8 cellular contexts compared by ENCODE assay signal in the genomic region with DNA sequence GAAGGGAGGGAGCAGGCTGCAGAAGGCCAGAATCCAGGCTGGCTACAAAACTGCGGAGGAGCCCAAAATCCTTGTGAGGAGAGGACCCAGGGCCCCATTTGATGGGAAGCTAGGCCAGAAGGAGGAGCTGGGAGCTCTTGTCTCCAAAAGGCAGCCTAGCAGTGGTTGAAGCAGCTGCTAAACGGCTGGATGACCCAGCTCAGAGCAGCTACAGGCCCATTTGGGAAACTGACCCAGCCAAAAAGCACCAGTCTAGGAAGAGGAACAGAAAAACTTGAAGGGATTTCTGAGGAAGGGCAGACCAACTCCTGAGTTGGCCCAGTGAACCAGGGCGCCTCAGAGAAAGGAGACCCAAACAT. TPM values are rescaled to one million over a fixed set of nuclear protein-coding genes. Genes with fewer than 3 reads are reported as not detected.
DNase-seq lines count a peak whose midpoint lies in the region; ATAC-seq and TF ChIP-seq lines count a peak whose summit lies in the region.

No MANE protein-coding gene starts in this region.

- no peaks in the 10 kb centered on the region for H3K27me3 ChIP-seq in GM23338 (ENCODE audit: insufficient read depth)
- no peaks in the 10 kb centered on the region for H3K27me3 ChIP-seq in skeletal muscle tissue (ENCODE audit: control insufficient read depth in 3 of 3, insufficient read depth in 3 of 3, low read length in 3 of 3)

- H3K27ac ChIP-seq in GM23338 (ENCODE audit: low read depth): no peak overlapping the region
- H3K27ac ChIP-seq in skeletal muscle tissue (ENCODE audit: low read depth, low read length): peak overlapping the region; percentile 78

- H2AFZ ChIP-seq in GM23338: peak overlapping the region; percentile 98

- H3K4me3 ChIP-seq in GM23338 (peak overlapping the region; percentile 92), skeletal muscle tissue (ENCODE audit: low read length in 3 of 3) (no peak overlapping the region)

- no peaks in the 10 kb centered on the region for H3K9me3 ChIP-seq in skeletal muscle tissue (ENCODE audit: control insufficient read depth in 3 of 3, low read length in 3 of 3)

- no peaks in the 10 kb centered on the region for H4K20me1 ChIP-seq in GM23338 (replicated peaks; ENCODE audit: insufficient read depth)

- peaks cover 34% of the 10 kb centered on the region for H3K4me1 Mint-ChIP-seq in GM23338

- peaks cover 26% of the 10 kb centered on the region for H3K79me2 ChIP-seq in GM23338 (replicated peaks; ENCODE audit: insufficient read depth)

- H3F3A ChIP-seq in GM23338 (replicated peaks; ENCODE audit: low read depth): peaks cover 8% of the 10 kb centered on the region

- DNase-seq in GM23338 (ENCODE audit: low spot score) (peak; percentile 66), T-helper 22 cell (ENCODE audit: low read depth) (peak; percentile 5), germinal center (ENCODE audit: low spot score) (peak; percentile 25), NCI-H1930 (lab: John Stamatoyannopoulos, UW) (no peak)

- peak overlapping the region; percentile 97 for H3K4me2 ChIP-seq in GM23338

- H3K36me3 ChIP-seq in GM23338 (ENCODE audit: insufficient read depth) (0 out of 2 replicates have a peak, but pooled peaks cover 3% of the 10 kb centered on the region), skeletal muscle tissue (ENCODE audit: control insufficient read depth in 3 of 3, insufficient read depth in 3 of 3, low read length in 3 of 3) (peaks cover under 1 to 6% (median 5%) of the 10 kb centered on the region in 3 donors)

- peaks cover 4% of the 10 kb centered on the region for H3K36me3 Mint-ChIP-seq in GM23338 (ENCODE audit: low read depth)

- ATAC-seq in GM23338: peak; percentile 3
- ATAC-seq in HG02588 (IDR thresholded peaks at IDR 0.05; ENCODE audit: unreplicated experiment): no peak
- no peak for ATAC-seq in HG03135 (IDR thresholded peaks at IDR 0.05; ENCODE audit: unreplicated experiment)
- no peak for ATAC-seq in HG03439 (IDR thresholded peaks at IDR 0.05; ENCODE audit: unreplicated experiment)

- H3K27ac Mint-ChIP-seq in GM23338: peak overlapping the region; percentile 75; the same call in 1 of the 2 replicates

- no peaks in the 10 kb centered on the region; the same call in 2 of the 3 replicates for H3K9me3 Mint-ChIP-seq in GM23338

- no peaks in the 10 kb centered on the region for H3K9me2 ChIP-seq in GM23338 (ENCODE audit: insufficient read depth)

- peak overlapping the region; percentile 81 for H3K4me3 Mint-ChIP-seq in GM23338

- H3K4me1 ChIP-seq in GM23338 (ENCODE audit: insufficient read depth) (peaks cover 31% of the 10 kb centered on the region), skeletal muscle tissue (ENCODE audit: control insufficient read depth in 3 of 3, insufficient read depth in 3 of 3, low read length in 3 of 3) (peaks cover 11 to 18% (median 14%) of the 10 kb centered on the region in 3 donors)

- peaks cover 20% of the 10 kb centered on the region for H3K27me3 Mint-ChIP-seq in GM23338 (ENCODE audit: insufficient read depth, low read depth, poor library complexity)

- H3K9ac ChIP-seq in skeletal muscle tissue (ENCODE audit: low read depth in 1 of 3, low read length in 3 of 3): peak overlapping the region in 2 of 3 donors; percentile 54 to 74

- no peak for TF ChIP-seq CTCF in GM23338 (conservative IDR thresholded peaks at IDR 0.05; ENCODE audit: low read depth in 2 of 2)

TF ChIP-seq in GM23338, 12 proteins besides CTCF, POLR2A, EP300 and RAD21 (continues in another document):
- no peak for TF ChIP-seq NANOG (IDR thresholded peaks at IDR 0.05; ENCODE audit: borderline replicate concordance)
- TF ChIP-seq, protein P1, sequence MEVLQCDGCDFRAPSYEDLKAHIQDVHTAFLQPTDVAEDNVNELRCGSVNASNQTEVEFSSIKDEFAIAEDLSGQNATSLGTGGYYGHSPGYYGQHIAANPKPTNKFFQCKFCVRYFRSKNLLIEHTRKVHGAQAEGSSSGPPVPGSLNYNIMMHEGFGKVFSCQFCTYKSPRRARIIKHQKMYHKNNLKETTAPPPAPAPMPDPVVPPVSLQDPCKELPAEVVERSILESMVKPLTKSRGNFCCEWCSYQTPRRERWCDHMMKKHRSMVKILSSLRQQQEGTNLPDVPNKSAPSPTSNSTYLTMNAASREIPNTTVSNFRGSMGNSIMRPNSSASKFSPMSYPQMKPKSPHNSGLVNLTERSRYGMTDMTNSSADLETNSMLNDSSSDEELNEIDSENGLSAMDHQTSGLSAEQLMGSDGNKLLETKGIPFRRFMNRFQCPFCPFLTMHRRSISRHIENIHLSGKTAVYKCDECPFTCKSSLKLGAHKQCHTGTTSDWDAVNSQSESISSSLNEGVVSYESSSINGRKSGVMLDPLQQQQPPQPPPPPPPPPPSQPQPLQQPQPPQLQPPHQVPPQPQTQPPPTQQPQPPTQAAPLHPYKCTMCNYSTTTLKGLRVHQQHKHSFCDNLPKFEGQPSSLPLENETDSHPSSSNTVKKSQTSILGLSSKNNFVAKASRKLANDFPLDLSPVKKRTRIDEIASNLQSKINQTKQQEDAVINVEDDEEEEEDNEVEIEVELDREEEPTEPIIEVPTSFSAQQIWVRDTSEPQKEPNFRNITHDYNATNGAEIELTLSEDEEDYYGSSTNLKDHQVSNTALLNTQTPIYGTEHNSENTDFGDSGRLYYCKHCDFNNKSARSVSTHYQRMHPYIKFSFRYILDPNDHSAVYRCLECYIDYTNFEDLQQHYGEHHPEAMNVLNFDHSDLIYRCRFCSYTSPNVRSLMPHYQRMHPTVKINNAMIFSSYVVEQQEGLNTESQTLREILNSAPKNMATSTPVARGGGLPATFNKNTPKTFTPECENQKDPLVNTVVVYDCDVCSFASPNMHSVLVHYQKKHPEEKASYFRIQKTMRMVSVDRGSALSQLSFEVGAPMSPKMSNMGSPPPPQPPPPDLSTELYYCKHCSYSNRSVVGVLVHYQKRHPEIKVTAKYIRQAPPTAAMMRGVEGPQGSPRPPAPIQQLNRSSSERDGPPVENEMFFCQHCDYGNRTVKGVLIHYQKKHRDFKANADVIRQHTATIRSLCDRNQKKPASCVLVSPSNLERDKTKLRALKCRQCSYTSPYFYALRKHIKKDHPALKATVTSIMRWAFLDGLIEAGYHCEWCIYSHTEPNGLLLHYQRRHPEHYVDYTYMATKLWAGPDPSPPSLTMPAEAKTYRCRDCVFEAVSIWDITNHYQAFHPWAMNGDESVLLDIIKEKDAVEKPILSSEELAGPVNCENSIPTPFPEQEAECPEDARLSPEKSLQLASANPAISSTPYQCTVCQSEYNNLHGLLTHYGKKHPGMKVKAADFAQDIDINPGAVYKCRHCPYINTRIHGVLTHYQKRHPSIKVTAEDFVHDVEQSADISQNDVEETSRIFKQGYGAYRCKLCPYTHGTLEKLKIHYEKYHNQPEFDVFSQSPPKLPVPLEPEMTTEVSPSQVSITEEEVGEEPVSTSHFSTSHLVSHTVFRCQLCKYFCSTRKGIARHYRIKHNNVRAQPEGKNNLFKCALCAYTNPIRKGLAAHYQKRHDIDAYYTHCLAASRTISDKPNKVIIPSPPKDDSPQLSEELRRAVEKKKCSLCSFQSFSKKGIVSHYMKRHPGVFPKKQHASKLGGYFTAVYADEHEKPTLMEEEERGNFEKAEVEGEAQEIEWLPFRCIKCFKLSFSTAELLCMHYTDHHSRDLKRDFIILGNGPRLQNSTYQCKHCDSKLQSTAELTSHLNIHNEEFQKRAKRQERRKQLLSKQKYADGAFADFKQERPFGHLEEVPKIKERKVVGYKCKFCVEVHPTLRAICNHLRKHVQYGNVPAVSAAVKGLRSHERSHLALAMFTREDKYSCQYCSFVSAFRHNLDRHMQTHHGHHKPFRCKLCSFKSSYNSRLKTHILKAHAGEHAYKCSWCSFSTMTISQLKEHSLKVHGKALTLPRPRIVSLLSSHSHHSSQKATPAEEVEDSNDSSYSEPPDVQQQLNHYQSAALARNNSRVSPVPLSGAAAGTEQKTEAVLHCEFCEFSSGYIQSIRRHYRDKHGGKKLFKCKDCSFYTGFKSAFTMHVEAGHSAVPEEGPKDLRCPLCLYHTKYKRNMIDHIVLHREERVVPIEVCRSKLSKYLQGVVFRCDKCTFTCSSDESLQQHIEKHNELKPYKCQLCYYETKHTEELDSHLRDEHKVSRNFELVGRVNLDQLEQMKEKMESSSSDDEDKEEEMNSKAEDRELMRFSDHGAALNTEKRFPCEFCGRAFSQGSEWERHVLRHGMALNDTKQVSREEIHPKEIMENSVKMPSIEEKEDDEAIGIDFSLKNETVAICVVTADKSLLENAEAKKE (CRISPR knock-in tag; IDR thresholded peaks at IDR 0.05): no peak
- TF ChIP-seq EZH2phosphoT487 (IDR thresholded peaks at IDR 0.05; ENCODE audit: unreplicated experiment): no peak
- TF ChIP-seq POLR2AphosphoS5 (IDR thresholded peaks at IDR 0.05; ENCODE audit: low read depth): no peak
- TF ChIP-seq JUNB (IDR thresholded peaks at IDR 0.05; ENCODE audit: unreplicated experiment): no peak
- TF ChIP-seq, protein P2, sequence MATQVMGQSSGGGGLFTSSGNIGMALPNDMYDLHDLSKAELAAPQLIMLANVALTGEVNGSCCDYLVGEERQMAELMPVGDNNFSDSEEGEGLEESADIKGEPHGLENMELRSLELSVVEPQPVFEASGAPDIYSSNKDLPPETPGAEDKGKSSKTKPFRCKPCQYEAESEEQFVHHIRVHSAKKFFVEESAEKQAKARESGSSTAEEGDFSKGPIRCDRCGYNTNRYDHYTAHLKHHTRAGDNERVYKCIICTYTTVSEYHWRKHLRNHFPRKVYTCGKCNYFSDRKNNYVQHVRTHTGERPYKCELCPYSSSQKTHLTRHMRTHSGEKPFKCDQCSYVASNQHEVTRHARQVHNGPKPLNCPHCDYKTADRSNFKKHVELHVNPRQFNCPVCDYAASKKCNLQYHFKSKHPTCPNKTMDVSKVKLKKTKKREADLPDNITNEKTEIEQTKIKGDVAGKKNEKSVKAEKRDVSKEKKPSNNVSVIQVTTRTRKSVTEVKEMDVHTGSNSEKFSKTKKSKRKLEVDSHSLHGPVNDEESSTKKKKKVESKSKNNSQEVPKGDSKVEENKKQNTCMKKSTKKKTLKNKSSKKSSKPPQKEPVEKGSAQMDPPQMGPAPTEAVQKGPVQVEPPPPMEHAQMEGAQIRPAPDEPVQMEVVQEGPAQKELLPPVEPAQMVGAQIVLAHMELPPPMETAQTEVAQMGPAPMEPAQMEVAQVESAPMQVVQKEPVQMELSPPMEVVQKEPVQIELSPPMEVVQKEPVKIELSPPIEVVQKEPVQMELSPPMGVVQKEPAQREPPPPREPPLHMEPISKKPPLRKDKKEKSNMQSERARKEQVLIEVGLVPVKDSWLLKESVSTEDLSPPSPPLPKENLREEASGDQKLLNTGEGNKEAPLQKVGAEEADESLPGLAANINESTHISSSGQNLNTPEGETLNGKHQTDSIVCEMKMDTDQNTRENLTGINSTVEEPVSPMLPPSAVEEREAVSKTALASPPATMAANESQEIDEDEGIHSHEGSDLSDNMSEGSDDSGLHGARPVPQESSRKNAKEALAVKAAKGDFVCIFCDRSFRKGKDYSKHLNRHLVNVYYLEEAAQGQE (IDR thresholded peaks at IDR 0.05; ENCODE audit: unreplicated experiment): no peak

RNA-seq across cellular contexts. Expression of a gene that starts 1.1 kb away (rescaled TPM):
- total RNA-seq in GM23338 (2014; rRNA removed; shearing (Covaris generic)): 32.5 and 37.0 TPM in 2 replicates
- 5.7 and 7.3 TPM in 2 replicates for polyA plus RNA-seq in GM23338 (2016; fragmentation: Nextera tagmentation; extraction: Ambion mirVana)
- total RNA-seq in skeletal muscle tissue: 3.7 TPM

RNA-seq across cellular contexts. Expression of a gene that starts 38.2 kb away (rescaled TPM):
- total RNA-seq in GM23338 (2014; rRNA removed; shearing (Covaris generic)): 10.0 and 11.3 TPM in 2 replicates
- 20.2 and 23.6 TPM in 2 replicates for polyA plus RNA-seq in GM23338 (2016; fragmentation: Nextera tagmentation; extraction: Ambion mirVana)
- 27.1 TPM for total RNA-seq in skeletal muscle tissue

Comparison
In these comparisons a context has a peak if more than half of its experiments do, and no peak if none do; other contexts are left out.
1. DNase-seq: peak in GM23338 (single experiment), T-helper 22 cell (single experiment) and germinal center (single experiment); none in NCI-H1930 (0 of 2).